1 cellular context compared by ENCODE assay signal in genomic region chr2:129751409-129751808, GRCh38.
TF ChIP-seq lines count a peak whose summit lies in the region.

No MANE protein-coding gene starts in this region.

TF ChIP-seq in HepG2, 621 proteins besides CTCF, POLR2A, EP300 and RAD21 (continued from another document):
- TF ChIP-seq ZBTB40 (IDR thresholded peaks at IDR 0.05) (no peak), ZBTB40 (CRISPR knock-in tag; IDR thresholded peaks at IDR 0.05) (no peak), HES4 (CRISPR knock-in tag; IDR thresholded peaks at IDR 0.05; ENCODE audit: borderline replicate concordance) (no peak), SSRP1 (CRISPR knock-in tag; IDR thresholded peaks at IDR 0.05) (no peak), ZNF382 (CRISPR knock-in tag; IDR thresholded peaks at IDR 0.05; ENCODE audit: borderline replicate concordance) (no peak)
TF ChIP-seq in HepG2: peak in this region for 0.
